19 cellular contexts compared by ENCODE assay signal in genomic region chr12:57103856-57104255, GRCh38. TPM values are rescaled to one million over a fixed set of nuclear protein-coding genes. Genes with fewer than 3 reads are reported as not detected.
DNase-seq lines count a peak whose midpoint lies in the region; ATAC-seq lines count a peak whose summit lies in the region.
"Had no signal": no experiment of that assay in that cellular context is flagged by ENCODE, and none has a peak within 500 bp of the region (broad histone marks: within the 10 kb centered on the region; RNA-seq: fewer than 3 reads in every experiment).

No MANE protein-coding gene starts in this region.

- peaks cover 36% of the 10 kb centered on the region for H3K4me1 Mint-ChIP-seq in central memory CD8-positive, alpha-beta T cell
- peaks cover 80% of the 10 kb centered on the region for H3K4me1 Mint-ChIP-seq in stimulated activated memory B cell treated with anti-CD40 and anti-IgM and Interleukin-4, amounts not matched to agents 10 μg/mL and 1 μg/mL and 100 μg/mL, for 72 hours

- H3K9me3 Mint-ChIP-seq in activated naive CD4-positive, alpha-beta T cell treated with anti-CD3 and anti-CD28 coated beads, Interleukin-2, amount 50 U/mL, for 72 hours = no peaks in the 10 kb centered on the region
- H3K9me3 Mint-ChIP-seq in central memory CD8-positive, alpha-beta T cell = no peaks in the 10 kb centered on the region
- no peaks in the 10 kb centered on the region for H3K9me3 Mint-ChIP-seq in stimulated activated memory B cell treated with anti-CD40 and anti-IgM and Interleukin-4, amounts not matched to agents 10 μg/mL and 1 μg/mL and 100 μg/mL, for 72 hours
- H3K9me3 Mint-ChIP-seq: CD4-positive, CD25-positive, alpha-beta regulatory T cell; mesothelial cell of epicardium; T-helper 1 cell treated with Interleukin-12 subunit alpha and Interleukin-12 subunit beta and Interleukin-4 antibody, amounts not matched to agents 30 μg/mL and 1 μg/mL, for 36 hours had no signal

- H3K27ac Mint-ChIP-seq in activated naive CD4-positive, alpha-beta T cell treated with anti-CD3 and anti-CD28 coated beads, Interleukin-2, amount 50 U/mL, for 72 hours = peak overlapping the region; percentile 50 to 63
- H3K27ac Mint-ChIP-seq in central memory CD8-positive, alpha-beta T cell (ENCODE audit: low read depth) = peak overlapping the region; percentile 51
- H3K27ac Mint-ChIP-seq in stimulated activated memory B cell treated with anti-CD40 and anti-IgM and Interleukin-4, amounts not matched to agents 10 μg/mL and 1 μg/mL and 100 μg/mL, for 72 hours = peak overlapping the region; percentile 65
- H3K27ac Mint-ChIP-seq: mesothelial cell of epicardium; T-helper 1 cell treated with Interleukin-12 subunit alpha and Interleukin-12 subunit beta and Interleukin-4 antibody, amounts not matched to agents 30 μg/mL and 1 μg/mL, for 36 hours had no signal

- no peak overlapping the region for H3K4me3 Mint-ChIP-seq in central memory CD8-positive, alpha-beta T cell
- no peak overlapping the region for H3K4me3 Mint-ChIP-seq in stimulated activated memory B cell treated with anti-CD40 and anti-IgM and Interleukin-4, amounts not matched to agents 10 μg/mL and 1 μg/mL and 100 μg/mL, for 72 hours
- H3K4me3 Mint-ChIP-seq: mesothelial cell of epicardium; T-helper 1 cell treated with Interleukin-12 subunit alpha and Interleukin-12 subunit beta and Interleukin-4 antibody, amounts not matched to agents 30 μg/mL and 1 μg/mL, for 36 hours had no signal

- peaks cover 20 to 51% of the 10 kb centered on the region in 2 donors for H3K36me3 Mint-ChIP-seq in activated naive CD4-positive, alpha-beta T cell treated with anti-CD3 and anti-CD28 coated beads, Interleukin-2, amount 50 U/mL, for 72 hours
- H3K36me3 Mint-ChIP-seq in central memory CD8-positive, alpha-beta T cell (ENCODE audit: insufficient read depth) = peaks cover 37% of the 10 kb centered on the region
- H3K36me3 Mint-ChIP-seq in stimulated activated memory B cell treated with anti-CD40 and anti-IgM and Interleukin-4, amounts not matched to agents 10 μg/mL and 1 μg/mL and 100 μg/mL, for 72 hours = peaks cover 82% of the 10 kb centered on the region

- DNase-seq in activated naive CD4-positive, alpha-beta T cell treated with anti-CD3 and anti-CD28 coated beads, Interleukin-2, amount 50 U/mL, for 72 hours (ENCODE audit: low spot score in 2 of 2) = no peak
- DNase-seq in activated naive CD4-positive, alpha-beta T cell treated with anti-CD3 and anti-CD28 coated beads, Interleukin-2, amount 50 U/mL, for 16 hours = no peak
- DNase-seq in central memory CD8-positive, alpha-beta T cell (ENCODE audit: low spot score in 2 of 2) = no peak
- DNase-seq in NCI-H1417 treated with DMSO at 0.1 percent for 48 hours (lab: John Stamatoyannopoulos, UW) = no peak
- DNase-seq: activated gamma-delta T cell; CD4-positive, CD25-positive, alpha-beta regulatory T cell; foreskin fibroblast; KG1; NCI-H1092; NCI-H526; nucleus accumbens had no signal

- ATAC-seq in activated naive CD4-positive, alpha-beta T cell treated with anti-CD3 and anti-CD28 coated beads, Interleukin-2, amount 50 U/mL, for 72 hours = no peak
- ATAC-seq in central memory CD8-positive, alpha-beta T cell (replicated peaks; ENCODE audit: extremely low read depth, poor library complexity, severe bottlenecking) = no peak
- ATAC-seq in stimulated activated memory B cell treated with anti-CD40 and anti-IgM and Interleukin-4, amounts not matched to agents 10 μg/mL and 1 μg/mL and 100 μg/mL, for 72 hours = no peak
- ATAC-seq in GM21423 (IDR thresholded peaks at IDR 0.05; ENCODE audit: unreplicated experiment) = no peak

- H3K27me3 Mint-ChIP-seq in central memory CD8-positive, alpha-beta T cell = no peaks in the 10 kb centered on the region
- H3K27me3 Mint-ChIP-seq in stimulated activated memory B cell treated with anti-CD40 and anti-IgM and Interleukin-4, amounts not matched to agents 10 μg/mL and 1 μg/mL and 100 μg/mL, for 72 hours = no peaks in the 10 kb centered on the region
- H3K27me3 Mint-ChIP-seq: CD4-positive, CD25-positive, alpha-beta regulatory T cell had no signal

RNA-seq across cellular contexts. Expression of gene STAT6, which starts 7.3 kb away (rescaled TPM):
- 100 to 1,000 TPM; 213 to 283 TPM for total RNA-seq in activated naive CD4-positive, alpha-beta T cell treated with anti-CD3 and anti-CD28 coated beads, Interleukin-2, amount 50 U/mL, for 72 hours

RNA-seq across cellular contexts. Expression of gene NAB2, which starts 14.9 kb away (rescaled TPM):
- 10 to 100 TPM; 39.1 to 39.3 TPM for total RNA-seq in activated naive CD4-positive, alpha-beta T cell treated with anti-CD3 and anti-CD28 coated beads, Interleukin-2, amount 50 U/mL, for 72 hours

RNA-seq across cellular contexts. Expression of gene LRP1, which starts 24.4 kb away (rescaled TPM):
- total RNA-seq in activated naive CD4-positive, alpha-beta T cell treated with anti-CD3 and anti-CD28 coated beads, Interleukin-2, amount 50 U/mL, for 72 hours = 1 to 10 TPM; 1.3 to 5.9 TPM

RNA-seq across cellular contexts. Expression of gene NEMP1, which starts 25.3 kb away (rescaled TPM):
- 100 to 1,000 TPM in 1 of 2 donors, 10 to 100 TPM in 1; 80.2 to 182 TPM for total RNA-seq in activated naive CD4-positive, alpha-beta T cell treated with anti-CD3 and anti-CD28 coated beads, Interleukin-2, amount 50 U/mL, for 72 hours

RNA-seq across cellular contexts. Expression of gene LRP1-AS, which starts 43.6 kb away (rescaled TPM):
- not detected for total RNA-seq in activated naive CD4-positive, alpha-beta T cell treated with anti-CD3 and anti-CD28 coated beads, Interleukin-2, amount 50 U/mL, for 72 hours
- total RNA-seq: CD4-positive, CD25-positive, alpha-beta regulatory T cell; Daoy; endothelial cell of umbilical vein; H7; mesothelial cell of epicardium; right atrium auricular region had no signal
